2 cellular contexts compared by ENCODE assay signal in the genomic region with DNA sequence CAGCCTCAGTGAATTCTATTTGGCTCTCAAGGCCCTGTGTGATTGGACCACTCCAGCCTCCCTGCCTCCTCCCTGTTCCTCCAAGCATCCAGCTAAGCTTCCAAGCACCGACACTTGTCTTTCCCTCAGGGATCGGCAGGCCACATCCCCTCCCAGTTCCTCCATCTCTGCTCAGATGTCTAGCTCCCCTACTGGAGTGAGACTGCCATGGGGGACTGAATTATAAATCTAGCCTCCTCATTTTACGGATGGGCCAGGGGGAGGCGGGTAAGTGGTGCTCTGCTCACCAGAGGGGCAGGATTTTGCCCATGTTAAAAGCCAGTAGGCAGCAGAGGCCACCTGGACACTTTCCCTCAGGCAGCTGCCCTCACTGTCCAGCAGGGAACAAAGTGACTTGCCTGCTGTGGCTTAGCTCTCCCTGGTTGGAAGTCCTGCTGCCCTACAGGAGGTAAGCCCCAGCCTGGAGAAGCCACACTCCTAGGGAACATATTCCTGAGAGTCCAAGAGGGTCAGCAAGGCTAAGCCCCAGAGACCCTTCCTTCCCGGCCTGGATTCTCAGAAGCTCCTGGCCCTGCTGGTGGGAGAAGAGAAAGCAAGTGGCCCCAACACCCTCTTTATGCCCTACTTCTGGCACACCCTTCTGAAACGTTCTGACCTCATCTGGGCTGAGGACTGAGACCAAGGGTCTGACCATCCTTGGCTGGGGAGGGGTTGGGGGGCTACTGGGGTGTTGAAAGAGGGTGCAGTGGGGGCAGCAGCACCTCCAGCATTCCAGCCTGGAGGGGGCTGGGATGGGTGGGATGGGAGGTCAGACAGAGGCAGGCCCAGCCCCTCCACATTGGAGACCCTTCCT.
TF ChIP-seq lines count a peak whose summit lies in the region.

No MANE protein-coding gene starts in this region.

TF ChIP-seq in A549, 52 proteins besides CTCF, POLR2A, EP300 and RAD21:
- TF ChIP-seq EHF (CRISPR knock-in tag; IDR thresholded peaks at IDR 0.05) (no peak), NFE2L2 (conservative IDR thresholded peaks at IDR 0.05; ENCODE audit: low read length) (no peak)

TF ChIP-seq in K562, 482 proteins besides CTCF, POLR2A, EP300 and RAD21:
- TF ChIP-seq HEY1 (CRISPR knock-in tag; IDR thresholded peaks at IDR 0.05; ENCODE audit: borderline replicate concordance) (no peak), BRCA1 (IDR thresholded peaks at IDR 0.05) (no peak), BRCA1 (CRISPR knock-in tag; IDR thresholded peaks at IDR 0.05) (no peak), MEF2D (tag; conservative IDR thresholded peaks at IDR 0.05; ENCODE audit: low read depth) (no peak), ZNF668 (CRISPR knock-in tag; IDR thresholded peaks at IDR 0.05) (no peak), CBFB (CRISPR knock-in tag; IDR thresholded peaks at IDR 0.05) (no peak)
- TF ChIP-seq, protein P1, sequence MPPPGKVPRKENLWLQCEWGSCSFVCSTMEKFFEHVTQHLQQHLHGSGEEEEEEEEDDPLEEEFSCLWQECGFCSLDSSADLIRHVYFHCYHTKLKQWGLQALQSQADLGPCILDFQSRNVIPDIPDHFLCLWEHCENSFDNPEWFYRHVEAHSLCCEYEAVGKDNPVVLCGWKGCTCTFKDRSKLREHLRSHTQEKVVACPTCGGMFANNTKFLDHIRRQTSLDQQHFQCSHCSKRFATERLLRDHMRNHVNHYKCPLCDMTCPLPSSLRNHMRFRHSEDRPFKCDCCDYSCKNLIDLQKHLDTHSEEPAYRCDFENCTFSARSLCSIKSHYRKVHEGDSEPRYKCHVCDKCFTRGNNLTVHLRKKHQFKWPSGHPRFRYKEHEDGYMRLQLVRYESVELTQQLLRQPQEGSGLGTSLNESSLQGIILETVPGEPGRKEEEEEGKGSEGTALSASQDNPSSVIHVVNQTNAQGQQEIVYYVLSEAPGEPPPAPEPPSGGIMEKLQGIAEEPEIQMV (tag; conservative IDR thresholded peaks at IDR 0.05; ENCODE audit: low read depth): no peak
- TF ChIP-seq, protein P2, sequence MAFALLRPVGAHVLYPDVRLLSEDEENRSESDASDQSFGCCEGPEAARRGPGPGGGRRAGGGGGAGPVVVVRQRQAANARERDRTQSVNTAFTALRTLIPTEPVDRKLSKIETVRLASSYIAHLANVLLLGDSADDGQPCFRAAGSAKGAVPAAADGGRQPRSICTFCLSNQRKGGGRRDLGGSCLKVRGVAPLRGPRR (CRISPR knock-in tag; IDR thresholded peaks at IDR 0.05): no peak
